Comparison of ENCODE assay signal across 15 cellular contexts in the genomic region with DNA sequence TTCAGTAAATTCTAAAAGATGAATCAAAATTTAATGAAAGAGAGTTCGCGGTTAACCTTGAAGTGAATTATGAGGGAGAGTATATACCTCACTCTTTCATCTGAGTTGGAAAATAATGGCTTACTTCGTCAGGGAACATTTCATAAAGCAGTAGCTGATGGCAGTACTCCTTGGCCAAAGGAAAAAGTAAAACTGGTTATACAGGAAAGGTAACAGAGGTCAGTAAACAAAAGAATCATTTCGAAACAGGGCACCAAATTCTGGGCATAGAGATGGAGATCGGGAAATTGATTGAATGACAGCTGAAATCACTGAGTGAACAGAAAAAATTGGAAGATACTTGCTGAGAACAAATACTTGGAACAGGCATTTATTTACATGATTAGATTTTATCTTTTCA.
"Had no signal": no experiment of that assay in that cellular context is flagged by ENCODE, and none has a peak within 500 bp of the region (broad histone marks: within the 10 kb centered on the region; RNA-seq: fewer than 3 reads in every experiment).

No MANE protein-coding gene starts in this region.

- H3K9me3 ChIP-seq: neutrophil, pancreas, spleen had no signal

- DNase-seq: activated CD4-positive, alpha-beta memory T cell treated with anti-CD3 and anti-CD28 coated beads, Interleukin-2, amount 10 ng/mL, durations not matched to agents 7 days and 5 days; activated CD4-positive, alpha-beta T cell treated with anti-CD3 and anti-CD28 coated beads for 48 hours; activated CD4-positive, CD25-positive, alpha-beta regulatory T cell; activated CD8-positive, alpha-beta memory T cell treated with anti-CD3 and anti-CD28 coated beads, Interleukin-2, amount 10 ng/mL, durations not matched to agents 7 days and 5 days; dermis blood vessel endothelial cell; effector memory CD4-positive, alpha-beta T cell; pancreas; spleen; stimulated activated CD4-positive, alpha-beta T cell treated with anti-CD3 and anti-CD28 coated beads, Interleukin-4, amount 100 ng/mL, for 4 hours had no signal

- ATAC-seq: activated CD8-positive, alpha-beta memory T cell treated with anti-CD3 and anti-CD28 coated beads, Interleukin-2, amount 10 ng/mL, durations not matched to agents 7 days and 5 days; natural killer cell treated with Interleukin-12 subunit alpha and Interleukin-12 subunit beta and Interleukin-15 and Interleukin-18, amount 100 ng/mL, for 72 hours; stimulated activated memory B cell treated with anti-CD40 and anti-IgM and Interleukin-4, amounts not matched to agents 10 μg/mL and 1 μg/mL and 100 μg/mL, for 72 hours had no signal

- H3K4me1 ChIP-seq: pancreas, spleen had no signal

- H3K36me3 ChIP-seq: neutrophil, pancreas, spleen had no signal

- H3K4me3 ChIP-seq: pancreas, spleen had no signal

- H3K27ac ChIP-seq: neutrophil, pancreas, spleen had no signal

- H3K27me3 ChIP-seq: neutrophil, pancreas, spleen had no signal

- FAIRE-seq: endothelial cell of umbilical vein, TTC549, urothelium cell line had no signal
